1 cellular context compared by ENCODE assay signal in the genomic region with DNA sequence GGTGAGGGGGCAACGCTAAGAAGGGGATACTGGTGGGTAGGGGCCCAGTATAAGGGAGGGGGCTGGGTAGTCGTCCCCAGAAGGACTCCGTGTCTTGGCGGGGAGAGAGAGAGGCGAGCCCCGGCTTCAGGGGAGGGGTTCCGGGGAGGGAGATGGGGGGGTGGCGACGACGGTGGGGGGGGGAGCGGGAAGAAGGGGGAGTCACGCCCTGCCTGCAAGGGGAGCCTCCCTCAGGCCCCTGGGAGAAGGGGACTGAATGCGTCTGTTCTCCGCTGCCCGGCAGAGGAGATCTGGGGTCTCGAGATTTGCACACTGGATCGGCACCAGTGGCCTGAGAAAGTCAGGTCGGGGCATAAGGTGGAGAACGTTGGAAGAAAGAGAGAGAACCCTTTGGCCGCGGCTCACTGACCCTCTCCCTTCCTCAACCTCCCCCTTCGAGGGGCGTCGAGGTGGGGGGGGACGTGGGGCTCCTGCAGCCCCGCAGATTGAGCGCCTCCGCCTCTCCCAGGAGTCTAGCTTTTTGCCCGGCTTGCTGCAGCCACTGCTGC.
TF ChIP-seq lines count a peak whose summit lies in the region.

No MANE protein-coding gene starts in this region.

TF ChIP-seq in SK-N-SH treated with all-trans-retinoic acid at 6 μM for 48 hours, 23 proteins besides CTCF, POLR2A, EP300 and RAD21 (continued from another document):
- no peak for TF ChIP-seq TCF4 (CRISPR knock-in tag; IDR thresholded peaks at IDR 0.05; ENCODE audit: borderline replicate concordance)
